8 cellular contexts compared by ENCODE assay signal in genomic region chr7:155344618-155345433, GRCh38. TPM values are rescaled to one million over a fixed set of nuclear protein-coding genes. Genes with fewer than 3 reads are reported as not detected.
DNase-seq lines count a peak whose midpoint lies in the region; ATAC-seq, FAIRE-seq and TF ChIP-seq lines count a peak whose summit lies in the region.

No MANE protein-coding gene starts in this region.

- H3K27me3 ChIP-seq in Panc1 (ENCODE audit: control insufficient read depth, insufficient read depth, low read length): no peaks in the 10 kb centered on the region
- H3K27me3 ChIP-seq in neural cell (ENCODE audit: insufficient read depth, low read depth, low read length): peaks cover 3% of the 10 kb centered on the region

- TF ChIP-seq RAD21 in neural cell (conservative IDR thresholded peaks at IDR 0.05): peak; percentile 84

- H3K27ac ChIP-seq in Panc1 (ENCODE audit: low read length) (no peak overlapping the region; the same call in 1 of the 2 replicates), neural cell (ENCODE audit: low read length) (no peak overlapping the region)

- no peak overlapping the region for H2AFZ ChIP-seq in neural cell (ENCODE audit: low read depth, low read length)

- TF ChIP-seq EP300 in neural cell (conservative IDR thresholded peaks at IDR 0.05; ENCODE audit: poor library complexity, severe bottlenecking): peak; percentile 31

- no peak overlapping the region for H3K4me2 ChIP-seq in neural cell (ENCODE audit: low read length)

- FAIRE-seq in HTR-8/SVneo (lab: Jason Lieb, UNC): no peak

- TF ChIP-seq CTCF in Panc1 (IDR thresholded peaks at IDR 0.05) (peak; percentile 99), neural cell (IDR thresholded peaks at IDR 0.05; ENCODE audit: poor library complexity, severe bottlenecking) (peak; percentile 90)

- no peaks in the 10 kb centered on the region for H3K9me2 ChIP-seq in neural cell (ENCODE audit: insufficient read depth, low read length)

- no peak overlapping the region for H3K9ac ChIP-seq in neural cell (ENCODE audit: low read length)

- no peaks in the 10 kb centered on the region for H4K20me1 ChIP-seq in neural cell (ENCODE audit: insufficient read depth)

- no peaks in the 10 kb centered on the region for H3K36me3 Mint-ChIP-seq in activated T-helper 1 cell treated with anti-CD3 and anti-CD28 coated beads, Interleukin-12 subunit alpha, Interleukin-12 subunit beta, Interleukin-2, Interleukin-4 antibody, amounts not matched to agents 30 ng/mL and 10 ng/mL and 1 ng/mL, durations not matched to agents 14 hours and 24 hours and 36 hours (ENCODE audit: low read depth)
- no peaks in the 10 kb centered on the region for H3K36me3 Mint-ChIP-seq in stimulated activated naive CD8-positive, alpha-beta T cell treated with anti-CD3 and anti-CD28 coated beads, Interleukin-15, Interleukin-2, amounts not matched to agents 100 ng/mL and 50 ng/mL, for 24 hours (ENCODE audit: low read depth)

- no TSS peak for BruUV-seq in Panc1 (replicated peaks; lab: Mats Ljungman, UMichigan)

- H3K79me2 ChIP-seq in neural cell (replicated peaks; ENCODE audit: insufficient read depth, low read length): no peaks in the 10 kb centered on the region

- in situ Hi-C loops in Panc1 (cut with HindIII; ENCODE audit: low pct_unique_long_range_greater_than_20kb, low sequenced_read_pairs): no loop called here

- H3K4me3 ChIP-seq in Panc1 (ENCODE audit: low read depth in 2 of 2, low read length in 2 of 2): peak overlapping the region; percentile 46 to 48
- peak overlapping the region; percentile 59 for H3K4me3 ChIP-seq in neural cell (ENCODE audit: low read length)

- no peaks in the 10 kb centered on the region for H3F3A ChIP-seq in neural cell (ENCODE audit: insufficient read depth, low read length, poor library complexity, severe bottlenecking)

- H3K4me1 Mint-ChIP-seq in activated T-helper 1 cell treated with anti-CD3 and anti-CD28 coated beads, Interleukin-12 subunit alpha, Interleukin-12 subunit beta, Interleukin-2, Interleukin-4 antibody, amounts not matched to agents 30 ng/mL and 10 ng/mL and 1 ng/mL, durations not matched to agents 14 hours and 24 hours and 36 hours (ENCODE audit: low read depth): peaks cover 7% of the 10 kb centered on the region
- peaks cover 10% of the 10 kb centered on the region for H3K4me1 Mint-ChIP-seq in stimulated activated naive CD8-positive, alpha-beta T cell treated with anti-CD3 and anti-CD28 coated beads, Interleukin-15, Interleukin-2, amounts not matched to agents 100 ng/mL and 50 ng/mL, for 24 hours (ENCODE audit: low read depth)

- POLR2A ChIA-PET in Panc1 (lab: Charles Lee): interaction anchor here (0.7 kb wide), 1 partner anchor 387 kb away, joined by 11 read pairs; no protein-coding TSS in a partner anchor

- ATAC-seq in GM21381 (IDR thresholded peaks at IDR 0.05; ENCODE audit: unreplicated experiment) (peak; percentile 91), Panc1 (peak; percentile 96)

- H3K27ac Mint-ChIP-seq in activated T-helper 1 cell treated with anti-CD3 and anti-CD28 coated beads, Interleukin-12 subunit alpha, Interleukin-12 subunit beta, Interleukin-2, Interleukin-4 antibody, amounts not matched to agents 30 ng/mL and 10 ng/mL and 1 ng/mL, durations not matched to agents 14 hours and 24 hours and 36 hours: no peak overlapping the region
- no peak overlapping the region for H3K27ac Mint-ChIP-seq in stimulated activated naive CD8-positive, alpha-beta T cell treated with anti-CD3 and anti-CD28 coated beads, Interleukin-15, Interleukin-2, amounts not matched to agents 100 ng/mL and 50 ng/mL, for 24 hours

- intact Hi-C loops in Panc1 (cut with micrococcal nuclease; ENCODE audit: unreplicated experiment): loop anchor here (2.0 to 5.0 kb wide), 2 partner anchors 154 to 418 kb away; no protein-coding TSS in a partner anchor
- intact Hi-C loops in activated T-helper 1 cell treated with anti-CD3 and anti-CD28 coated beads, Interleukin-12 subunit alpha, Interleukin-12 subunit beta, Interleukin-2, Interleukin-4 antibody, amounts not matched to agents 30 ng/mL and 10 ng/mL and 1 ng/mL, durations not matched to agents 14 hours and 24 hours and 36 hours (cut with micrococcal nuclease): loop anchor here (1.0 to 10.0 kb wide), 7 partner anchors 46 to 432 kb away; partner anchors contain the start of genes HTR5A and PAXIP1

- peaks cover 15% of the 10 kb centered on the region for H3K27me3 Mint-ChIP-seq in activated T-helper 1 cell treated with anti-CD3 and anti-CD28 coated beads, Interleukin-12 subunit alpha, Interleukin-12 subunit beta, Interleukin-2, Interleukin-4 antibody, amounts not matched to agents 30 ng/mL and 10 ng/mL and 1 ng/mL, durations not matched to agents 14 hours and 24 hours and 36 hours (ENCODE audit: insufficient read depth)
- H3K27me3 Mint-ChIP-seq in stimulated activated naive CD8-positive, alpha-beta T cell treated with anti-CD3 and anti-CD28 coated beads, Interleukin-15, Interleukin-2, amounts not matched to agents 100 ng/mL and 50 ng/mL, for 24 hours: peaks cover 19% of the 10 kb centered on the region

- no peaks in the 10 kb centered on the region for H3K9me3 ChIP-seq in Panc1 (ENCODE audit: control insufficient read depth, insufficient read depth, low read depth, low read length)
- no peaks in the 10 kb centered on the region for H3K9me3 ChIP-seq in neural cell (ENCODE audit: low read length)

- peaks cover 6% of the 10 kb centered on the region; the same call in 1 of the 2 replicates for H3K4me1 ChIP-seq in Panc1 (ENCODE audit: control insufficient read depth, insufficient read depth, low read length)

- H3K9me3 Mint-ChIP-seq in activated T-helper 1 cell treated with anti-CD3 and anti-CD28 coated beads, Interleukin-12 subunit alpha, Interleukin-12 subunit beta, Interleukin-2, Interleukin-4 antibody, amounts not matched to agents 30 ng/mL and 10 ng/mL and 1 ng/mL, durations not matched to agents 14 hours and 24 hours and 36 hours: no peaks in the 10 kb centered on the region
- no peaks in the 10 kb centered on the region for H3K9me3 Mint-ChIP-seq in stimulated activated naive CD8-positive, alpha-beta T cell treated with anti-CD3 and anti-CD28 coated beads, Interleukin-15, Interleukin-2, amounts not matched to agents 100 ng/mL and 50 ng/mL, for 24 hours

- H3K36me3 ChIP-seq in Panc1 (ENCODE audit: control insufficient read depth, insufficient read depth, low read length) (no peaks in the 10 kb centered on the region), neural cell (ENCODE audit: insufficient read depth, low read length) (no peaks in the 10 kb centered on the region)

- CTCF ChIA-PET in Panc1 (lab: Charles Lee): interaction anchor here (0.6 to 1.2 kb wide), 9 partner anchors 13 to 417 kb away, joined by 3 to 11 read pairs (median 4); no protein-coding TSS in a partner anchor

- peak overlapping the region; percentile 35 for H3K4me3 Mint-ChIP-seq in activated T-helper 1 cell treated with anti-CD3 and anti-CD28 coated beads, Interleukin-12 subunit alpha, Interleukin-12 subunit beta, Interleukin-2, Interleukin-4 antibody, amounts not matched to agents 30 ng/mL and 10 ng/mL and 1 ng/mL, durations not matched to agents 14 hours and 24 hours and 36 hours
- H3K4me3 Mint-ChIP-seq in stimulated activated naive CD8-positive, alpha-beta T cell treated with anti-CD3 and anti-CD28 coated beads, Interleukin-15, Interleukin-2, amounts not matched to agents 100 ng/mL and 50 ng/mL, for 24 hours: peak overlapping the region; percentile 70

- DNase-seq in DMS 273 treated with DMSO at 0.1 percent for 48 hours (lab: John Stamatoyannopoulos, UW): peak; percentile 77
- peak; percentile 67 for DNase-seq in HTR-8/SVneo (ENCODE audit: insufficient read length, low spot score)
- peak; percentile 46 for DNase-seq in Panc1 (ENCODE audit: low read depth, low spot score)
- peak; percentile 73 for DNase-seq in activated T-helper 1 cell treated with anti-CD3 and anti-CD28 coated beads, Interleukin-12 subunit alpha, Interleukin-12 subunit beta, Interleukin-2, Interleukin-4 antibody, amounts not matched to agents 30 ng/mL and 10 ng/mL and 1 ng/mL, durations not matched to agents 14 hours and 24 hours and 36 hours (ENCODE audit: low spot score)
- DNase-seq in fibroblast of the conjunctiva (ENCODE audit: low read depth): peak; percentile 26

TF ChIP-seq in neural cell, 6 proteins besides CTCF, POLR2A, EP300 and RAD21 (continues in another document):
- peak; percentile 16 for TF ChIP-seq POLR2AphosphoS5 (IDR thresholded peaks at IDR 0.05)
- TF ChIP-seq REST (IDR thresholded peaks at IDR 0.05; ENCODE audit: borderline replicate concordance): no peak
- TF ChIP-seq MXI1 (conservative IDR thresholded peaks at IDR 0.05; ENCODE audit: poor library complexity, severe bottlenecking): peak; percentile 41
- no peak for TF ChIP-seq TAF1 (IDR thresholded peaks at IDR 0.05; ENCODE audit: low read depth)
- peak; percentile 92 for TF ChIP-seq SMC3 (conservative IDR thresholded peaks at IDR 0.05; ENCODE audit: poor library complexity)

RNA-seq across cellular contexts. Expression of gene INSIG1, which starts 47.1 kb away (rescaled TPM):
- total RNA-seq in Panc1 (2021; ENCODE audit: unreplicated experiment): 92.6 TPM
- polyA plus RNA-seq in Panc1 (2012; ENCODE audit: insufficient read length): 62.0 TPM
- total RNA-seq in activated T-helper 1 cell treated with anti-CD3 and anti-CD28 coated beads, Interleukin-12 subunit alpha, Interleukin-12 subunit beta, Interleukin-2, Interleukin-4 antibody, amounts not matched to agents 30 ng/mL and 10 ng/mL and 1 ng/mL, durations not matched to agents 14 hours and 24 hours and 36 hours: 87.7 and 89.9 TPM in 2 replicates
- polyA plus RNA-seq in neural cell: 62.7 and 71.0 TPM in 2 replicates
- 81.1 and 85.7 TPM in 2 replicates for polyA minus RNA-seq in neural cell

Comparison
In these comparisons a context has a peak if more than half of its experiments do, and no peak if none do; other contexts are left out.
1. DNase-seq: peak in every context shown above with its lines; median percentile 77 in DMS 273 treated with DMSO at 0.1 percent for 48 hours; 73 in activated T-helper 1 cell treated with anti-CD3 and anti-CD28 coated beads, Interleukin-12 subunit alpha, Interleukin-12 subunit beta, Interleukin-2, Interleukin-4 antibody, amounts not matched to agents 30 ng/mL and 10 ng/mL and 1 ng/mL, durations not matched to agents 14 hours and 24 hours and 36 hours; 67 in HTR-8/SVneo; 46 in Panc1; 26 in fibroblast of the conjunctiva.